Comparison of ENCODE assay signal across 7 cellular contexts in the genomic region with DNA sequence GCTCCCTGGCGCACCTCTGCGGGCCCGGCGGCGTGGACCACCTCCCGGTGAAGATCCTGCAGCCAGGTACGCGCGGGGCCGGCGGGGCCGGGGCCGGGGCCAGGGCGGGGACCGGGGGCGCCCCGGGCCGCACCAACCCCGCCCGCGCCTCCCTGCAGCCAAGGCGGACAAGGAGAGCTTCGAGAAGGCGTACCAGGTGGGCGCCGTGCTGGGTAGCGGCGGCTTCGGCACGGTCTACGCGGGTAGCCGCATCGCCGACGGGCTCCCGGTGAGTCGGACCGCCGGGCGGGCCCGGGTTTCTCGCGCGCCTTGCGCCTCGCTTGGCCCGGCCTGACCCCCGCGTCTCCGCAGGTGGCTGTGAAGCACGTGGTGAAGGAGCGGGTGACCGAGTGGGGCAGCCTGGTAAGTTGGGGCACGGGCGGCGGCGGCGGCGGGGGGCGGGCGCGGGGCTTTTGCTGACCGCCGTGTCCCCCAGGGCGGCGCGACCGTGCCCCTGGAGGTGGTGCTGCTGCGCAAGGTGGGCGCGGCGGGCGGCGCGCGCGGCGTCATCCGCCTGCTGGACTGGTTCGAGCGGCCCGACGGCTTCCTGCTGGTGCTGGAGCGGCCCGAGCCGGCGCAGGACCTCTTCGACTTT. TPM values are rescaled to one million over a fixed set of nuclear protein-coding genes. Genes with fewer than 3 reads are reported as not detected.
DNase-seq lines count a peak whose midpoint lies in the region; ATAC-seq, FAIRE-seq and TF ChIP-seq lines count a peak whose summit lies in the region.

No MANE protein-coding gene starts in this region.

- H3K9me2 ChIP-seq in GM23248 (ENCODE audit: insufficient read depth): no peaks in the 10 kb centered on the region

- BruUV-seq in MCF 10A (replicated peaks; lab: Mats Ljungman, UMichigan): TSS peak; percentile 18

- peaks cover 5% of the 10 kb centered on the region; the same call in 1 of the 2 replicates for H3K4me1 ChIP-seq in GM23248 (ENCODE audit: insufficient read depth)

- in situ Hi-C loops in GM23248 (cut with MboI): no loop called here

- H3K36me3 ChIP-seq in GM23248 (ENCODE audit: low read depth): no peaks in the 10 kb centered on the region; the same call in 1 of the 2 replicates

- no peaks in the 10 kb centered on the region for H3K9me3 ChIP-seq in GM23248 (ENCODE audit: low read depth)

- H3K27ac ChIP-seq in GM23248 (peak overlapping the region; percentile 29; the same call in 1 of the 2 replicates), layer of hippocampus (ENCODE audit: low read depth, low read length) (peak overlapping the region; percentile 83)

- no peaks in the 10 kb centered on the region for H3F3A ChIP-seq in GM23248 (ENCODE audit: insufficient read depth)

- peak overlapping the region; percentile 79 for H3K9ac ChIP-seq in GM23248

- H3K4me1 Mint-ChIP-seq in MCF 10A (ENCODE audit: insufficient read depth, unreplicated experiment): peaks cover 20% of the 10 kb centered on the region
- peaks cover 30% of the 10 kb centered on the region for H3K4me1 Mint-ChIP-seq in stimulated activated effector memory CD8-positive, alpha-beta T cell treated with anti-CD3 and anti-CD28 coated beads, Interleukin-12 subunit alpha, Interleukin-12 subunit beta, amount 100 ng/mL, for 72 hours

- no peak for ATAC-seq in stimulated activated effector memory CD8-positive, alpha-beta T cell treated with anti-CD3 and anti-CD28 coated beads, Interleukin-12 subunit alpha, Interleukin-12 subunit beta, amount 100 ng/mL, for 72 hours

- CTCF ChIA-PET in MCF 10A (lab: Yijun Ruan, JAX): interaction anchor here (0.7 to 1.0 kb wide), 3 partner anchors 14 to 278 kb away, joined by 3 to 4 read pairs (median 3); no protein-coding TSS in a partner anchor

- H3K79me2 ChIP-seq in GM23248 (ENCODE audit: insufficient read depth): peaks cover 21% of the 10 kb centered on the region

- H2AFZ ChIP-seq in GM23248: no peak overlapping the region

- peak overlapping the region; percentile 84 for H3K4me2 ChIP-seq in GM23248 (ENCODE audit: unreplicated experiment)

- FAIRE-seq in RCC 7860 (lab: Jason Lieb, UNC): no peak

- H3K4me3 Mint-ChIP-seq in MCF 10A (ENCODE audit: unreplicated experiment): peak overlapping the region; percentile 90
- H3K4me3 Mint-ChIP-seq in stimulated activated effector memory CD8-positive, alpha-beta T cell treated with anti-CD3 and anti-CD28 coated beads, Interleukin-12 subunit alpha, Interleukin-12 subunit beta, amount 100 ng/mL, for 72 hours: peak overlapping the region; percentile 90

- no peaks in the 10 kb centered on the region for H3K9me3 Mint-ChIP-seq in MCF 10A (ENCODE audit: unreplicated experiment)
- no peaks in the 10 kb centered on the region for H3K9me3 Mint-ChIP-seq in stimulated activated effector memory CD8-positive, alpha-beta T cell treated with anti-CD3 and anti-CD28 coated beads, Interleukin-12 subunit alpha, Interleukin-12 subunit beta, amount 100 ng/mL, for 72 hours

- POLR2A ChIA-PET in MCF 10A (lab: Yijun Ruan, JAX): interaction anchor here (0.8 to 6.1 kb wide), 12 partner anchors 9 to 197 kb away, joined by 3 to 73 read pairs (median 13); no protein-coding TSS in a partner anchor

- H4K20me1 ChIP-seq in GM23248 (ENCODE audit: insufficient read depth): no peaks in the 10 kb centered on the region

- peak; percentile 76 for DNase-seq in GM23248
- peak; percentile 15 for DNase-seq in RCC 7860 (ENCODE audit: low spot score)
- no peak for DNase-seq in MCF 10A (ENCODE audit: unreplicated experiment)
- peak in 1 of 2 donors; percentile 78 for DNase-seq in stimulated activated effector memory CD8-positive, alpha-beta T cell treated with anti-CD3 and anti-CD28 coated beads, Interleukin-12 subunit alpha, Interleukin-12 subunit beta, amount 100 ng/mL, for 72 hours (ENCODE audit: low spot score in 2 of 2)
- no peak for DNase-seq in DMS79 treated with DMSO at 0.1 percent for 48 hours (lab: John Stamatoyannopoulos, UW)
- no peak for DNase-seq in NCI-H2171 treated with DMSO at 0.1 percent for 48 hours (lab: John Stamatoyannopoulos, UW)

- no peaks in the 10 kb centered on the region for H3K27me3 Mint-ChIP-seq in MCF 10A (ENCODE audit: insufficient read depth, unreplicated experiment)

- H3K27ac Mint-ChIP-seq in MCF 10A (ENCODE audit: low read depth, unreplicated experiment): peak overlapping the region; percentile 77
- no peak overlapping the region for H3K27ac Mint-ChIP-seq in stimulated activated effector memory CD8-positive, alpha-beta T cell treated with anti-CD3 and anti-CD28 coated beads, Interleukin-12 subunit alpha, Interleukin-12 subunit beta, amount 100 ng/mL, for 72 hours

- no peak for TF ChIP-seq CTCF in MCF 10A (IDR thresholded peaks at IDR 0.05; ENCODE audit: unreplicated experiment)

- no peaks in the 10 kb centered on the region for H3K27me3 ChIP-seq in GM23248 (replicated peaks; ENCODE audit: insufficient read depth)
- no peaks in the 10 kb centered on the region for H3K27me3 ChIP-seq in layer of hippocampus (ENCODE audit: control insufficient read depth, insufficient read depth, low read length)

- H3K36me3 Mint-ChIP-seq in MCF 10A (ENCODE audit: insufficient read depth, unreplicated experiment): peaks cover 47% of the 10 kb centered on the region
- H3K36me3 Mint-ChIP-seq in stimulated activated effector memory CD8-positive, alpha-beta T cell treated with anti-CD3 and anti-CD28 coated beads, Interleukin-12 subunit alpha, Interleukin-12 subunit beta, amount 100 ng/mL, for 72 hours: peaks cover 50% of the 10 kb centered on the region

- peak overlapping the region; percentile 73 for H3K4me3 ChIP-seq in GM23248

- 0 to 3% methylated on average over 36 to 73 of the region's 89 CpGs for WGBS in GM23248 (ENCODE audit: low coverage in 1 of 2, low lambda C conversion rate in 2 of 2, missing lambda C conversion rate in 2 of 2), 2 experiments

- intact Hi-C loops in MCF 10A (cut with micrococcal nuclease): loop anchor here (1.0 kb wide), 1 partner anchor 25 kb away; no protein-coding TSS in a partner anchor

RNA-seq across cellular contexts. Expression of gene PIM3, which starts 0.5 kb away (rescaled TPM):
- 16.2 and 17.3 TPM in 2 replicates for total RNA-seq in GM23248 (2014; rRNA removed; shearing (Covaris generic))
- polyA plus RNA-seq in GM23248 (2016; fragmentation: Nextera tagmentation; extraction: Ambion mirVana): 10.8 TPM in 2 replicates
- 56.3 and 73.5 TPM in 2 replicates for total RNA-seq in MCF 10A (2022)

RNA-seq across cellular contexts. Expression of gene CRELD2, which starts 42.6 kb away (rescaled TPM):
- 57.1 and 73.2 TPM in 2 replicates for total RNA-seq in GM23248 (2014; rRNA removed; shearing (Covaris generic))
- 78.4 and 80.0 TPM in 2 replicates for polyA plus RNA-seq in GM23248 (2016; fragmentation: Nextera tagmentation; extraction: Ambion mirVana)
- total RNA-seq in MCF 10A (2022): 70.7 and 107 TPM in 2 replicates

RNA-seq across cellular contexts. Expression of gene ALG12, which starts 42.8 kb away (rescaled TPM):
- total RNA-seq in GM23248 (2014; rRNA removed; shearing (Covaris generic)): 16.9 and 24.4 TPM in 2 replicates
- 21.9 and 28.5 TPM in 2 replicates for polyA plus RNA-seq in GM23248 (2016; fragmentation: Nextera tagmentation; extraction: Ambion mirVana)
- total RNA-seq in MCF 10A (2022): 16.6 and 18.2 TPM in 2 replicates

RNA-seq across cellular contexts. Expression of gene IL17REL, which starts 51.5 kb away (rescaled TPM):
- not detected in 2 replicates for total RNA-seq in GM23248 (2014; rRNA removed; shearing (Covaris generic))
- not detected in 2 replicates for polyA plus RNA-seq in GM23248 (2016; fragmentation: Nextera tagmentation; extraction: Ambion mirVana)
- total RNA-seq in MCF 10A (2022): not detected in 2 replicates

Comparison
In these comparisons a context has a peak if more than half of its experiments do, and no peak if none do; other contexts are left out.
1. DNase-seq: peak in GM23248 (single experiment) and RCC 7860 (single experiment); none in MCF 10A (single experiment), DMS79 treated with DMSO at 0.1 percent for 48 hours (single experiment) and NCI-H2171 treated with DMSO at 0.1 percent for 48 hours (single experiment).